ENCODE assay signal across 14 cellular contexts in the genomic region with DNA sequence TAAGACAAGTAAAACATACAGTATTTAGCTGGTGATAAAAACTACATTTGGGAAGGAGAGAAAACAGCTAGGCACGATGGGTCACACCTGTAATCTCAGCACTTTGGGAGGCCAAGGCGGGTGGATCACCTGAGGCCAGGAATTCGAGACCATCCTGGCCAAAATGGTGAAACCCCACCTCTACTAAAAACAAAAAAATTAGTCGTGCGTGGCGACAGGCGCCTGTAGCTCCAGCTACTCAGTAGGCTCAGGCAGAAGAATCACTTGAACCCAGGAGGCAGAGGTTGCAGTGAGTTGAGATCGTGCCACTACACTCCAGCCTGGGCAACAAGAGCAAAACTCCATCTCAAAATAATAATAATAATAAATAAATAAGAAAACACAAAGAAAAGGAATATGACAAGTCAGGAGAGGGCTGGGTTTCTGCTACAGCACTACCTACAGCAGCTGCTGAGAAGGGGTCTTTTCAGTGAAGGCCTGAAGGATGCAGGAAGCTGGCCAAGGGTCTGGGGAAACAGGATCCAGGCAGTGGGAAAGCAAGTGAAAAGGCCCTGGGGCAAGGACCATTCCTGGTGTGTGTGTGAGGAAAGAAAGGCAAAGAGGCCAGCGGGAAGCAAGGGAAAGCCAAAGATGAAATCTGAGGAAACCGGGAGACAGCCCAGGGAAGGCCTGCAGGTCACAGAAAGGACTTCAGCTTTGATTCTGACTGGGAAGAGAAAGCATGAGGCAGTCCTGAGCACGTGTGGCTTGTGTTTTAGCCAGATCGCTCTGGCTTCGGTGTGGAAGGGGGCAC. TPM values are rescaled to one million over a fixed set of nuclear protein-coding genes. Genes with fewer than 3 reads are reported as not detected.
DNase-seq lines count a peak whose midpoint lies in the region; ATAC-seq and TF ChIP-seq lines count a peak whose summit lies in the region.
"Had no signal": no experiment of that assay in that cellular context is flagged by ENCODE, and none has a peak within 500 bp of the region (broad histone marks: within the 10 kb centered on the region; RNA-seq: fewer than 3 reads in every experiment).

No MANE protein-coding gene starts in this region.

- no peak overlapping the region for H3K4me2 ChIP-seq in GM23338

- H3K27ac ChIP-seq in CD4-positive, CD25-positive, alpha-beta regulatory T cell (ENCODE audit: insufficient read depth, low read length, poor library complexity, severe bottlenecking): no peak overlapping the region
- H3K27ac ChIP-seq in gastroesophageal sphincter: no peak overlapping the region
- no peak overlapping the region for H3K27ac ChIP-seq in GM23338 (ENCODE audit: low read depth)
- H3K27ac ChIP-seq: epithelial cell of prostate had no signal

- H3F3A ChIP-seq in GM23338 (replicated peaks; ENCODE audit: low read depth): no peaks in the 10 kb centered on the region

- no peak for TF ChIP-seq EP300 in gastroesophageal sphincter (IDR thresholded peaks at IDR 0.05)

- peaks cover 98% of the 10 kb centered on the region for H3K79me2 ChIP-seq in GM23338 (replicated peaks; ENCODE audit: insufficient read depth)

- peaks cover 3% of the 10 kb centered on the region for H3K4me1 ChIP-seq in CD4-positive, CD25-positive, alpha-beta regulatory T cell (ENCODE audit: control insufficient read depth, insufficient read depth, low read length, poor library complexity, severe bottlenecking)
- H3K4me1 ChIP-seq in gastroesophageal sphincter (peaks cover 0 to 43% (median 7%) of the 10 kb centered on the region in 3 donors), GM23338 (ENCODE audit: insufficient read depth) (no peaks in the 10 kb centered on the region)

- H3K27me3 ChIP-seq in CD4-positive, CD25-positive, alpha-beta regulatory T cell (ENCODE audit: control insufficient read depth, insufficient read depth, low read length): no peaks in the 10 kb centered on the region
- no peaks in the 10 kb centered on the region for H3K27me3 ChIP-seq in gastroesophageal sphincter
- H3K27me3 ChIP-seq in GM23338 (ENCODE audit: insufficient read depth): no peaks in the 10 kb centered on the region

- no peak for TF ChIP-seq POLR2A in gastroesophageal sphincter (IDR thresholded peaks at IDR 0.05)

- no peaks in the 10 kb centered on the region for H3K9me3 ChIP-seq in CD4-positive, CD25-positive, alpha-beta regulatory T cell (ENCODE audit: control insufficient read depth in 2 of 2, low read length in 2 of 2)
- no peaks in the 10 kb centered on the region for H3K9me3 ChIP-seq in gastroesophageal sphincter

- 81 to 83% methylated on average over 9 to 13 of the region's 13 CpGs for WGBS in gastroesophageal sphincter (ENCODE audit: low coverage in 1 of 2), 2 donors

- H3K4me1 Mint-ChIP-seq in CD4-positive, CD25-positive, alpha-beta regulatory T cell: peaks cover 28 to 81% (median 52%) of the 10 kb centered on the region in 4 donors
- peaks cover 14% of the 10 kb centered on the region for H3K4me1 Mint-ChIP-seq in chondrocyte (ENCODE audit: low read depth)
- H3K4me1 Mint-ChIP-seq in neural crest cell: peaks cover 21% of the 10 kb centered on the region
- H3K4me1 Mint-ChIP-seq in GM23338: peaks cover 2% of the 10 kb centered on the region; the same call in 2 of the 3 replicates

- H3K4me3 Mint-ChIP-seq in CD4-positive, CD25-positive, alpha-beta regulatory T cell: peak overlapping the region in 2 of 4 donors; percentile 14 to 47
- H3K4me3 Mint-ChIP-seq in chondrocyte (ENCODE audit: unreplicated experiment) (no peak overlapping the region), neural crest cell (no peak overlapping the region), GM23338 (no peak overlapping the region)

- H2AFZ ChIP-seq in GM23338: no peak overlapping the region

- DNase-seq in CD4-positive, CD25-positive, alpha-beta regulatory T cell: no peak
- DNase-seq in EH (ENCODE audit: low read depth): peak; percentile 4
- DNase-seq in chondrocyte (ENCODE audit: low spot score): no peak
- DNase-seq in neural crest cell (ENCODE audit: low read depth, low spot score): no peak
- no peak for DNase-seq in GM23338 (ENCODE audit: low spot score)
- no peak for DNase-seq in GM19240 (ENCODE audit: insufficient read length, low spot score)
- DNase-seq: dermis blood vessel endothelial cell, foreskin melanocyte, GOT3, NCI-H1105 treated with DMSO at 0.1 percent for 48 hours, NCI-H526 treated with DMSO at 0.1 percent for 48 hours, SHP77 had no signal

- no peaks in the 10 kb centered on the region for H3K27me3 Mint-ChIP-seq in CD4-positive, CD25-positive, alpha-beta regulatory T cell
- no peaks in the 10 kb centered on the region for H3K27me3 Mint-ChIP-seq in chondrocyte (ENCODE audit: low read depth)
- no peaks in the 10 kb centered on the region for H3K27me3 Mint-ChIP-seq in neural crest cell (ENCODE audit: low read depth)
- H3K27me3 Mint-ChIP-seq in GM23338 (ENCODE audit: insufficient read depth, low read depth, poor library complexity): peaks cover 1% of the 10 kb centered on the region

- H3K36me3 ChIP-seq in CD4-positive, CD25-positive, alpha-beta regulatory T cell (ENCODE audit: control insufficient read depth, insufficient read depth, low read length): peaks cover 39% of the 10 kb centered on the region
- H3K36me3 ChIP-seq in gastroesophageal sphincter (peaks cover 0 to 54% of the 10 kb centered on the region in 2 donors), GM23338 (ENCODE audit: insufficient read depth) (peaks cover 3% of the 10 kb centered on the region; the same call in 1 of the 2 replicates)

- TF ChIP-seq CTCF in chondrocyte (IDR thresholded peaks at IDR 0.05) (no peak), neural crest cell (conservative IDR thresholded peaks at IDR 0.05) (no peak), gastroesophageal sphincter (IDR thresholded peaks at IDR 0.05) (no peak), GM23338 (conservative IDR thresholded peaks at IDR 0.05; ENCODE audit: low read depth in 2 of 2) (no peak)

- no peaks in the 10 kb centered on the region for H3K9me2 ChIP-seq in GM23338 (ENCODE audit: insufficient read depth)

- no peaks in the 10 kb centered on the region for H3K9me3 Mint-ChIP-seq in CD4-positive, CD25-positive, alpha-beta regulatory T cell
- H3K9me3 Mint-ChIP-seq in chondrocyte (ENCODE audit: low read depth): no peaks in the 10 kb centered on the region
- H3K9me3 Mint-ChIP-seq in neural crest cell: no peaks in the 10 kb centered on the region
- no peaks in the 10 kb centered on the region for H3K9me3 Mint-ChIP-seq in GM23338

- peaks cover 24% of the 10 kb centered on the region; the same call in 1 of the 2 replicates for H4K20me1 ChIP-seq in GM23338 (replicated peaks; ENCODE audit: insufficient read depth)

- peaks cover 24% of the 10 kb centered on the region for H3K36me3 Mint-ChIP-seq in CD4-positive, CD25-positive, alpha-beta regulatory T cell
- H3K36me3 Mint-ChIP-seq in chondrocyte (ENCODE audit: low read depth) (peaks cover 2% of the 10 kb centered on the region), neural crest cell (ENCODE audit: low read depth) (no peaks in the 10 kb centered on the region), GM23338 (ENCODE audit: low read depth) (peaks cover 6% of the 10 kb centered on the region; the same call in 1 of the 3 replicates)

- peak overlapping the region; percentile 35 to 91 (median 67) for H3K27ac Mint-ChIP-seq in CD4-positive, CD25-positive, alpha-beta regulatory T cell
- peak overlapping the region; percentile 6 for H3K27ac Mint-ChIP-seq in chondrocyte (ENCODE audit: unreplicated experiment)
- peak overlapping the region; percentile 95 for H3K27ac Mint-ChIP-seq in neural crest cell (ENCODE audit: unreplicated experiment)
- H3K27ac Mint-ChIP-seq in GM23338: no peak overlapping the region

- no peak overlapping the region for H3K4me3 ChIP-seq in CD4-positive, CD25-positive, alpha-beta regulatory T cell (ENCODE audit: low read depth, low read length)
- no peak overlapping the region for H3K4me3 ChIP-seq in gastroesophageal sphincter
- no peak overlapping the region for H3K4me3 ChIP-seq in GM23338

- no peak for ATAC-seq in CD4-positive, CD25-positive, alpha-beta regulatory T cell (ENCODE audit: low read depth in 2 of 2)
- ATAC-seq in gastroesophageal sphincter (no peak), GM23338 (no peak)

TF ChIP-seq in GM23338, 12 proteins besides CTCF, POLR2A, EP300 and RAD21 (continues in another document):
- TF ChIP-seq ETS1 (IDR thresholded peaks at IDR 0.05) (no peak), CREB1 (CRISPR knock-in tag; IDR thresholded peaks at IDR 0.05; ENCODE audit: low read depth) (no peak), ZNF114 (CRISPR knock-in tag; IDR thresholded peaks at IDR 0.05) (no peak)

RNA-seq across cellular contexts. Expression of gene MBTPS1, which starts 10.6 kb away (rescaled TPM):
- total RNA-seq in CD4-positive, CD25-positive, alpha-beta regulatory T cell: 118 TPM
- polyA plus RNA-seq in CD4-positive, CD25-positive, alpha-beta regulatory T cell: 10 to 100 TPM; 40.6 to 62.5 (median 47.8) TPM
- total RNA-seq in chondrocyte (83.7 to 105 TPM (median 88.7 TPM) in 3 replicates), neural crest cell (53.8 and 59.0 TPM in 2 replicates), gastroesophageal sphincter (10 to 100 TPM; 84.0 to 98.6 (median 90.9) TPM)
- total RNA-seq in GM23338 (2014; rRNA removed; shearing (Covaris generic)): 44.3 and 49.3 TPM in 2 replicates
- polyA plus RNA-seq in GM23338 (2016; fragmentation: Nextera tagmentation; extraction: Ambion mirVana): 18.1 and 20.7 TPM in 2 replicates

RNA-seq across cellular contexts. Expression of gene HSDL1, which starts 38.8 kb away (rescaled TPM):
- 17.3 TPM for total RNA-seq in CD4-positive, CD25-positive, alpha-beta regulatory T cell
- polyA plus RNA-seq in CD4-positive, CD25-positive, alpha-beta regulatory T cell: 10 to 100 TPM in 1 of 4 donors, 1 to 10 TPM in 3; 6.8 to 10.6 (median 9.6) TPM
- total RNA-seq in chondrocyte (15.2 to 25.5 TPM (median 20.8 TPM) in 3 replicates), neural crest cell (68.2 TPM in 2 replicates), gastroesophageal sphincter (10 to 100 TPM; 10.1 to 19.2 (median 13.3) TPM)
- total RNA-seq in GM23338 (2014; rRNA removed; shearing (Covaris generic)): 46.1 and 47.4 TPM in 2 replicates
- 15.2 and 16.6 TPM in 2 replicates for polyA plus RNA-seq in GM23338 (2016; fragmentation: Nextera tagmentation; extraction: Ambion mirVana)

RNA-seq across cellular contexts. Expression of gene DNAAF1, which starts 39.0 kb away (rescaled TPM):
- total RNA-seq in CD4-positive, CD25-positive, alpha-beta regulatory T cell: 0.27 TPM
- under 1 TPM in 3 of 4 donors, not detected in 1; 0.03 to 0.81 (median 0.33) TPM for polyA plus RNA-seq in CD4-positive, CD25-positive, alpha-beta regulatory T cell
- not detected in 3 replicates for total RNA-seq in chondrocyte
- 0.20 and 0.35 TPM in 2 replicates for total RNA-seq in neural crest cell
- under 1 TPM in 1 of 4 donors, not detected in 3; 0.27 TPM for total RNA-seq in gastroesophageal sphincter
- total RNA-seq in GM23338 (2014; rRNA removed; shearing (Covaris generic)): 0.42 TPM in 1 of 2 replicates, not detected in the other
- 0.28 and 0.42 TPM in 2 replicates for polyA plus RNA-seq in GM23338 (2016; fragmentation: Nextera tagmentation; extraction: Ambion mirVana)
